In genomic region chr11:116840224-116840745, GRCh38 we compare ENCODE assay signal across 13 cellular contexts. TPM values are rescaled to one million over a fixed set of nuclear protein-coding genes. Genes with fewer than 3 reads are reported as not detected.
DNase-seq lines count a peak whose midpoint lies in the region; ATAC-seq, FAIRE-seq and TF ChIP-seq lines count a peak whose summit lies in the region.
"Had no signal": no experiment of that assay in that cellular context is flagged by ENCODE, and none has a peak within 500 bp of the region (broad histone marks: within the 10 kb centered on the region; RNA-seq: fewer than 3 reads in every experiment).

No MANE protein-coding gene starts in this region.

- peak; percentile 8 for ATAC-seq in HepG2
- no peak for ATAC-seq in GM18519 (IDR thresholded peaks at IDR 0.05; ENCODE audit: low FRiP score, unreplicated experiment)
- no peak for ATAC-seq in activated CD8-positive, alpha-beta memory T cell treated with anti-CD3 and anti-CD28 coated beads, Interleukin-2, amount 10 ng/mL, durations not matched to agents 7 days and 5 days

- peak overlapping the region; percentile 85 for H3K27ac ChIP-seq in HepG2 (ENCODE audit: extremely low read length, insufficient read depth, low read length)

- peak overlapping the region; percentile 65 for H3K9ac ChIP-seq in HepG2 (ENCODE audit: insufficient read depth, low read depth, low read length)

- no peaks in the 10 kb centered on the region for H3K27me3 ChIP-seq in HepG2 (ENCODE audit: control insufficient read depth in 1 of 2, insufficient read depth in 2 of 2, low read length in 2 of 2)

- H3K36me3 ChIP-seq in HepG2 (replicated peaks in 1 of 2; ENCODE audit: control insufficient read depth in 1 of 2, insufficient read depth in 2 of 2, low read length in 2 of 2), result peaks cover 3 to 6% of the 10 kb centered on the region in 2 experiments; a peak in 4 of 5 replicates

- H3K4me3 Mint-ChIP-seq in activated CD8-positive, alpha-beta memory T cell treated with anti-CD3 and anti-CD28 coated beads, Interleukin-2, amount 10 ng/mL, durations not matched to agents 7 days and 5 days, result no peak overlapping the region

- H3K27ac Mint-ChIP-seq in activated CD8-positive, alpha-beta memory T cell treated with anti-CD3 and anti-CD28 coated beads, Interleukin-2, amount 10 ng/mL, durations not matched to agents 7 days and 5 days, result no peak overlapping the region

- H3K9me3 ChIP-seq in HepG2 (ENCODE audit: low read length), result no peaks in the 10 kb centered on the region

- no TSS peak for BruUV-seq in HepG2 (replicated peaks; lab: Mats Ljungman, UMichigan)

- TF ChIP-seq RAD21 in HepG2 (CRISPR knock-in tag; IDR thresholded peaks at IDR 0.05), result no peak

- H4K20me1 ChIP-seq in HepG2 (ENCODE audit: insufficient read depth, low read length), result peaks cover 9% of the 10 kb centered on the region; the same call in 1 of the 2 replicates

- peaks cover 7% of the 10 kb centered on the region for H3K4me1 Mint-ChIP-seq in activated CD8-positive, alpha-beta memory T cell treated with anti-CD3 and anti-CD28 coated beads, Interleukin-2, amount 10 ng/mL, durations not matched to agents 7 days and 5 days

- CTCF ChIA-PET in HepG2 (lab: Yijun Ruan, JAX; ENCODE audit: low intra/inter-chr PET ratio, low total read pairs), result interaction anchor here (1.5 kb wide), 1 partner anchor 49 kb away, joined by 4 read pairs; the partner anchor contains the start of gene APOA5
- CTCF ChIA-PET in activated CD8-positive, alpha-beta memory T cell treated with anti-CD3 and anti-CD28 coated beads, Interleukin-2, amount 10 ng/mL, durations not matched to agents 7 days and 5 days (lab: Charles Lee), result interaction anchor here (1.0 to 1.8 kb wide), 7 partner anchors 10 to 269 kb away, joined by 3 to 9 read pairs (median 4); partner anchors contain the start of genes APOA5 and ZPR1

- H3K9me3 Mint-ChIP-seq in activated CD8-positive, alpha-beta memory T cell treated with anti-CD3 and anti-CD28 coated beads, Interleukin-2, amount 10 ng/mL, durations not matched to agents 7 days and 5 days (ENCODE audit: low read depth), result no peaks in the 10 kb centered on the region

- TF ChIP-seq EP300 in HepG2 (IDR thresholded peaks at IDR 0.05; ENCODE audit: low read depth in 2 of 2, low read length in 2 of 2), result no peak
- TF ChIP-seq EP300 in HepG2 (CRISPR knock-in tag; IDR thresholded peaks at IDR 0.05; ENCODE audit: borderline replicate concordance), result no peak

- 6% methylated on average over 6 of the region's 6 CpGs for WGBS in HepG2 (ENCODE audit: low lambda C conversion rate)

- no peaks in the 10 kb centered on the region for H3K27me3 Mint-ChIP-seq in activated CD8-positive, alpha-beta memory T cell treated with anti-CD3 and anti-CD28 coated beads, Interleukin-2, amount 10 ng/mL, durations not matched to agents 7 days and 5 days

- peak overlapping the region; percentile 64 for H2AFZ ChIP-seq in HepG2 (ENCODE audit: low read length)

- POLR2A ChIA-PET in HepG2 (lab: Yijun Ruan, JAX), result interaction anchor here (1.0 to 11.5 kb wide), 6 partner anchors 9 to 53 kb away, joined by 4 to 361 read pairs (median 10); partner anchors contain the start of genes APOA4, APOA5, APOC3 and ZPR1

- DNase-seq in AG20443 (ENCODE audit: low spot score), result peak; percentile 47
- no peak for DNase-seq in GM10266 (ENCODE audit: extremely low spot score)
- no peak for DNase-seq in astrocyte of the cerebellum (ENCODE audit: low read depth)
- DNase-seq in HepG2 (ENCODE audit: low spot score), result peak; percentile 47
- DNase-seq in NCI-H226, result no peak
- DNase-seq in stimulated activated CD4-positive, alpha-beta T cell treated with anti-CD3 and anti-CD28 coated beads, Interleukin-4, amount 100 ng/mL, for 4 hours, result no peak
- no peak for DNase-seq in activated CD8-positive, alpha-beta memory T cell treated with anti-CD3 and anti-CD28 coated beads, Interleukin-2, amount 10 ng/mL, durations not matched to agents 7 days and 5 days
- DNase-seq: activated gamma-delta T cell, Karpas-422 had no signal

- TF ChIP-seq POLR2A in HepG2 (IDR thresholded peaks at IDR 0.05; ENCODE audit: insufficient read depth in 1 of 2, low read depth in 2 of 2, low read length in 2 of 2), result no peak

- H3K4me2 ChIP-seq in HepG2 (ENCODE audit: low read depth, low read length), result peak overlapping the region; percentile 86

- H3K36me3 Mint-ChIP-seq in activated CD8-positive, alpha-beta memory T cell treated with anti-CD3 and anti-CD28 coated beads, Interleukin-2, amount 10 ng/mL, durations not matched to agents 7 days and 5 days, result peaks cover 7% of the 10 kb centered on the region

- peaks cover 22% of the 10 kb centered on the region for H3K79me2 ChIP-seq in HepG2 (ENCODE audit: insufficient read depth, low read length)

- peak; percentile 4 for TF ChIP-seq CTCF in GM10266 (IDR thresholded peaks at IDR 0.05; ENCODE audit: control insufficient read depth, insufficient read depth, low read depth, missing control alignments)
- peak; percentile 23 for TF ChIP-seq CTCF in astrocyte of the cerebellum (IDR thresholded peaks at IDR 0.05; ENCODE audit: low read depth, low read length, missing control alignments)
- TF ChIP-seq CTCF in HepG2 (CRISPR knock-in tag; IDR thresholded peaks at IDR 0.05), result peak; percentile 56

- FAIRE-seq in HepG2 (lab: Jason Lieb, UNC), result peak; percentile 69
- FAIRE-seq: endothelial cell of umbilical vein had no signal

- H3K4me1 ChIP-seq in HepG2 (ENCODE audit: insufficient read depth, low read length), result peaks cover 75% of the 10 kb centered on the region

- in situ Hi-C loops in astrocyte of the cerebellum (cut with HindIII; ENCODE audit: low sequenced_read_pairs), result no loop called here
- in situ Hi-C loops in HepG2 (cut with HindIII; ENCODE audit: extremely low pct_ligation_motif_present, low pct_unique_long_range_greater_than_20kb), result no loop called here

- H3K4me3 ChIP-seq in astrocyte of the cerebellum (ENCODE audit: low read depth, low read length) (no peak overlapping the region), HepG2 (replicated peaks in 1 of 3; ENCODE audit: insufficient read depth in 1 of 3, low read depth in 2 of 3, low read length in 3 of 3) (peak overlapping the region; percentile 38 to 67 (median 51); a peak in 5 of 6 replicates)
- H3K4me3 ChIP-seq: lung had no signal

- intact Hi-C loops in HepG2 (cut with micrococcal nuclease; ENCODE audit: unreplicated experiment), result no loop called here

RNA-seq across cellular contexts. Expression of gene APOA1, which starts 2.9 kb away (rescaled TPM):
- total RNA-seq in HepG2 (2016; rRNA removed; fragmentation: Illumina TruSeq; extraction: Trizol), result 2,184 and 5,485 TPM in 2 replicates
- 1,658 and 1,910 TPM in 2 replicates for total RNA-seq in HepG2 (2016; cell fraction: cytosol; rRNA removed; fragmentation: Illumina TruSeq; extraction: Trizol; ENCODE audit: low read depth)
- 2,147 and 5,523 TPM in 2 replicates for total RNA-seq in HepG2 (2016; cell fraction: insoluble cytoplasmic fraction; rRNA removed; fragmentation: Illumina TruSeq; extraction: Trizol)
- total RNA-seq in HepG2 (2016; cell fraction: membrane; rRNA removed; fragmentation: Illumina TruSeq; extraction: Trizol), result 1,317 and 1,654 TPM in 2 replicates
- 3,708 and 4,228 TPM in 2 replicates for total RNA-seq in HepG2 (2016; cell fraction: nucleus; rRNA removed; fragmentation: Illumina TruSeq; extraction: Trizol)
- polyA plus RNA-seq in HepG2 (2011; rRNA removed), result 1,973 and 2,476 TPM in 2 replicates
- 3,263 and 3,859 TPM in 2 replicates for polyA plus RNA-seq in HepG2 (2011; cell fraction: cytosol; rRNA removed)
- polyA plus RNA-seq in HepG2 (2011; cell fraction: nucleus; rRNA removed), result 1,542 and 1,981 TPM in 2 replicates
- polyA plus RNA-seq in HepG2 (2012), result 3,117 and 3,837 TPM in 2 replicates
- 1,826 and 2,113 TPM in 2 replicates for polyA plus RNA-seq in HepG2 (2016; cell fraction: cytosol; fragmentation: Illumina TruSeq; extraction: Trizol; ENCODE audit: low read depth)
- polyA plus RNA-seq in HepG2 (2016; cell fraction: insoluble cytoplasmic fraction; fragmentation: Illumina TruSeq; extraction: Trizol; ENCODE audit: low read depth), result 1,773 and 1,785 TPM in 2 replicates
- 1,154 and 1,399 TPM in 2 replicates for polyA plus RNA-seq in HepG2 (2016; cell fraction: membrane; fragmentation: Illumina TruSeq; extraction: Trizol; ENCODE audit: low read depth)
- 5,783 and 6,817 TPM in 2 replicates for polyA plus RNA-seq in HepG2 (2016; cell fraction: nucleus; fragmentation: Illumina TruSeq; extraction: Trizol; ENCODE audit: insufficient read depth, low read depth)
- polyA minus RNA-seq in HepG2 (2011; rRNA and poly(A)+ RNA removed; ENCODE audit: low replicate concordance), result 0.49 and 910 TPM in 2 replicates
- polyA minus RNA-seq in HepG2 (2011; cell fraction: cytosol; rRNA and poly(A)+ RNA removed), result 1,155 and 1,457 TPM in 2 replicates
- polyA minus RNA-seq in HepG2 (2011; cell fraction: nucleus; rRNA and poly(A)+ RNA removed), result 210 and 319 TPM in 2 replicates
- under 1 TPM in 1 of 2 experiments, not detected in 1; 0.23 TPM for total RNA-seq in activated CD8-positive, alpha-beta memory T cell treated with anti-CD3 and anti-CD28 coated beads, Interleukin-2, amount 10 ng/mL, durations not matched to agents 7 days and 5 days
- total RNA-seq: endothelial cell of umbilical vein had no signal
- polyA plus RNA-seq: endothelial cell of umbilical vein had no signal

RNA-seq across cellular contexts. Expression of gene APOC3, which starts 10.6 kb away (rescaled TPM):
- total RNA-seq in HepG2 (2016; rRNA removed; fragmentation: Illumina TruSeq; extraction: Trizol), result 179 and 314 TPM in 2 replicates
- 470 and 617 TPM in 2 replicates for total RNA-seq in HepG2 (2016; cell fraction: cytosol; rRNA removed; fragmentation: Illumina TruSeq; extraction: Trizol; ENCODE audit: low read depth)
- 191 and 310 TPM in 2 replicates for total RNA-seq in HepG2 (2016; cell fraction: insoluble cytoplasmic fraction; rRNA removed; fragmentation: Illumina TruSeq; extraction: Trizol)
- total RNA-seq in HepG2 (2016; cell fraction: membrane; rRNA removed; fragmentation: Illumina TruSeq; extraction: Trizol), result 250 and 324 TPM in 2 replicates
- 211 and 238 TPM in 2 replicates for total RNA-seq in HepG2 (2016; cell fraction: nucleus; rRNA removed; fragmentation: Illumina TruSeq; extraction: Trizol)
- polyA plus RNA-seq in HepG2 (2011; rRNA removed), result 687 and 1,005 TPM in 2 replicates
- 944 and 988 TPM in 2 replicates for polyA plus RNA-seq in HepG2 (2011; cell fraction: cytosol; rRNA removed)
- 255 and 392 TPM in 2 replicates for polyA plus RNA-seq in HepG2 (2011; cell fraction: nucleus; rRNA removed)
- polyA plus RNA-seq in HepG2 (2012), result 921 and 1,213 TPM in 2 replicates
- polyA plus RNA-seq in HepG2 (2016; cell fraction: cytosol; fragmentation: Illumina TruSeq; extraction: Trizol; ENCODE audit: low read depth), result 724 and 925 TPM in 2 replicates
- 243 and 253 TPM in 2 replicates for polyA plus RNA-seq in HepG2 (2016; cell fraction: insoluble cytoplasmic fraction; fragmentation: Illumina TruSeq; extraction: Trizol; ENCODE audit: low read depth)
- polyA plus RNA-seq in HepG2 (2016; cell fraction: membrane; fragmentation: Illumina TruSeq; extraction: Trizol; ENCODE audit: low read depth), result 332 and 399 TPM in 2 replicates
- 479 and 488 TPM in 2 replicates for polyA plus RNA-seq in HepG2 (2016; cell fraction: nucleus; fragmentation: Illumina TruSeq; extraction: Trizol; ENCODE audit: insufficient read depth, low read depth)
- polyA minus RNA-seq in HepG2 (2011; rRNA and poly(A)+ RNA removed; ENCODE audit: low replicate concordance), result 493 TPM in 1 of 2 replicates, not detected in the other
- polyA minus RNA-seq in HepG2 (2011; cell fraction: cytosol; rRNA and poly(A)+ RNA removed), result 182 and 185 TPM in 2 replicates
- polyA minus RNA-seq in HepG2 (2011; cell fraction: nucleus; rRNA and poly(A)+ RNA removed), result 38.8 and 66.1 TPM in 2 replicates
- total RNA-seq in activated CD8-positive, alpha-beta memory T cell treated with anti-CD3 and anti-CD28 coated beads, Interleukin-2, amount 10 ng/mL, durations not matched to agents 7 days and 5 days, result not detected
- total RNA-seq: endothelial cell of umbilical vein, skeletal muscle tissue had no signal
- polyA plus RNA-seq: endothelial cell of umbilical vein had no signal

RNA-seq across cellular contexts. Expression of gene APOA4, which starts 17.2 kb away (rescaled TPM):
- 1.8 and 3.8 TPM in 2 replicates for total RNA-seq in HepG2 (2016; rRNA removed; fragmentation: Illumina TruSeq; extraction: Trizol)
- 1.2 and 2.1 TPM in 2 replicates for total RNA-seq in HepG2 (2016; cell fraction: cytosol; rRNA removed; fragmentation: Illumina TruSeq; extraction: Trizol; ENCODE audit: low read depth)
- total RNA-seq in HepG2 (2016; cell fraction: insoluble cytoplasmic fraction; rRNA removed; fragmentation: Illumina TruSeq; extraction: Trizol), result 2.1 and 3.7 TPM in 2 replicates
- 2.5 and 3.8 TPM in 2 replicates for total RNA-seq in HepG2 (2016; cell fraction: membrane; rRNA removed; fragmentation: Illumina TruSeq; extraction: Trizol)
- 1.5 and 3.9 TPM in 2 replicates for total RNA-seq in HepG2 (2016; cell fraction: nucleus; rRNA removed; fragmentation: Illumina TruSeq; extraction: Trizol)
- 7.2 and 11.0 TPM in 2 replicates for polyA plus RNA-seq in HepG2 (2011; rRNA removed)
- 9.4 and 10.1 TPM in 2 replicates for polyA plus RNA-seq in HepG2 (2011; cell fraction: cytosol; rRNA removed)
- polyA plus RNA-seq in HepG2 (2011; cell fraction: nucleus; rRNA removed), result 4.4 and 6.4 TPM in 2 replicates
- polyA plus RNA-seq in HepG2 (2012), result 5.7 and 7.6 TPM in 2 replicates
- polyA plus RNA-seq in HepG2 (2016; cell fraction: cytosol; fragmentation: Illumina TruSeq; extraction: Trizol; ENCODE audit: low read depth), result 1.8 and 2.4 TPM in 2 replicates
- polyA plus RNA-seq in HepG2 (2016; cell fraction: insoluble cytoplasmic fraction; fragmentation: Illumina TruSeq; extraction: Trizol; ENCODE audit: low read depth), result 1.6 and 1.8 TPM in 2 replicates
- polyA plus RNA-seq in HepG2 (2016; cell fraction: membrane; fragmentation: Illumina TruSeq; extraction: Trizol; ENCODE audit: low read depth), result 2.4 and 3.3 TPM in 2 replicates
- polyA plus RNA-seq in HepG2 (2016; cell fraction: nucleus; fragmentation: Illumina TruSeq; extraction: Trizol; ENCODE audit: insufficient read depth, low read depth), result 3.5 and 4.1 TPM in 2 replicates
- polyA minus RNA-seq in HepG2 (2011; rRNA and poly(A)+ RNA removed; ENCODE audit: low replicate concordance), result 4.4 TPM in 1 of 2 replicates, not detected in the other
- 2.5 and 3.2 TPM in 2 replicates for polyA minus RNA-seq in HepG2 (2011; cell fraction: cytosol; rRNA and poly(A)+ RNA removed)
- polyA minus RNA-seq in HepG2 (2011; cell fraction: nucleus; rRNA and poly(A)+ RNA removed), result 0.77 and 1.6 TPM in 2 replicates
- not detected for total RNA-seq in activated CD8-positive, alpha-beta memory T cell treated with anti-CD3 and anti-CD28 coated beads, Interleukin-2, amount 10 ng/mL, durations not matched to agents 7 days and 5 days
- total RNA-seq: endothelial cell of umbilical vein, lung had no signal
- polyA plus RNA-seq: endothelial cell of umbilical vein had no signal

RNA-seq across cellular contexts. Expression of gene APOA5, which starts 48.6 kb away (rescaled TPM):
- total RNA-seq in HepG2 (2016; rRNA removed; fragmentation: Illumina TruSeq; extraction: Trizol), result 21.9 and 49.1 TPM in 2 replicates
- total RNA-seq in HepG2 (2016; cell fraction: cytosol; rRNA removed; fragmentation: Illumina TruSeq; extraction: Trizol; ENCODE audit: low read depth), result 4.6 and 4.7 TPM in 2 replicates
- 16.8 and 55.7 TPM in 2 replicates for total RNA-seq in HepG2 (2016; cell fraction: insoluble cytoplasmic fraction; rRNA removed; fragmentation: Illumina TruSeq; extraction: Trizol)
- 7.4 and 9.8 TPM in 2 replicates for total RNA-seq in HepG2 (2016; cell fraction: membrane; rRNA removed; fragmentation: Illumina TruSeq; extraction: Trizol)
- 41.1 and 46.7 TPM in 2 replicates for total RNA-seq in HepG2 (2016; cell fraction: nucleus; rRNA removed; fragmentation: Illumina TruSeq; extraction: Trizol)
- polyA plus RNA-seq in HepG2 (2011; rRNA removed), result 44.0 and 61.4 TPM in 2 replicates
- polyA plus RNA-seq in HepG2 (2011; cell fraction: cytosol; rRNA removed), result 50.5 and 63.0 TPM in 2 replicates
- 48.8 and 51.3 TPM in 2 replicates for polyA plus RNA-seq in HepG2 (2011; cell fraction: nucleus; rRNA removed)
- polyA plus RNA-seq in HepG2 (2012), result 32.9 and 35.6 TPM in 2 replicates
- 3.5 and 4.1 TPM in 2 replicates for polyA plus RNA-seq in HepG2 (2016; cell fraction: cytosol; fragmentation: Illumina TruSeq; extraction: Trizol; ENCODE audit: low read depth)
- 17.4 and 19.7 TPM in 2 replicates for polyA plus RNA-seq in HepG2 (2016; cell fraction: insoluble cytoplasmic fraction; fragmentation: Illumina TruSeq; extraction: Trizol; ENCODE audit: low read depth)
- 5.1 and 6.3 TPM in 2 replicates for polyA plus RNA-seq in HepG2 (2016; cell fraction: membrane; fragmentation: Illumina TruSeq; extraction: Trizol; ENCODE audit: low read depth)
- polyA plus RNA-seq in HepG2 (2016; cell fraction: nucleus; fragmentation: Illumina TruSeq; extraction: Trizol; ENCODE audit: insufficient read depth, low read depth), result 67.2 and 70.6 TPM in 2 replicates
- 37.9 TPM in 1 of 2 replicates, not detected in the other for polyA minus RNA-seq in HepG2 (2011; rRNA and poly(A)+ RNA removed; ENCODE audit: low replicate concordance)
- polyA minus RNA-seq in HepG2 (2011; cell fraction: cytosol; rRNA and poly(A)+ RNA removed), result 21.8 and 26.5 TPM in 2 replicates
- 24.4 and 25.6 TPM in 2 replicates for polyA minus RNA-seq in HepG2 (2011; cell fraction: nucleus; rRNA and poly(A)+ RNA removed)
- not detected for total RNA-seq in activated CD8-positive, alpha-beta memory T cell treated with anti-CD3 and anti-CD28 coated beads, Interleukin-2, amount 10 ng/mL, durations not matched to agents 7 days and 5 days
- total RNA-seq: endothelial cell of umbilical vein, skeletal muscle tissue had no signal
- polyA plus RNA-seq: endothelial cell of umbilical vein had no signal

RNA-seq across cellular contexts. Expression of gene ZPR1, which starts 52.5 kb away (rescaled TPM):
- 79.3 and 102 TPM in 2 replicates for total RNA-seq in HepG2 (2016; rRNA removed; fragmentation: Illumina TruSeq; extraction: Trizol)
- 37.7 and 41.8 TPM in 2 replicates for total RNA-seq in HepG2 (2016; cell fraction: cytosol; rRNA removed; fragmentation: Illumina TruSeq; extraction: Trizol; ENCODE audit: low read depth)
- 81.1 and 95.0 TPM in 2 replicates for total RNA-seq in HepG2 (2016; cell fraction: insoluble cytoplasmic fraction; rRNA removed; fragmentation: Illumina TruSeq; extraction: Trizol)
- total RNA-seq in HepG2 (2016; cell fraction: membrane; rRNA removed; fragmentation: Illumina TruSeq; extraction: Trizol), result 74.2 and 83.3 TPM in 2 replicates
- total RNA-seq in HepG2 (2016; cell fraction: nucleus; rRNA removed; fragmentation: Illumina TruSeq; extraction: Trizol), result 52.5 and 60.5 TPM in 2 replicates
- 40.0 and 45.2 TPM in 2 replicates for polyA plus RNA-seq in HepG2 (2011; rRNA removed)
- polyA plus RNA-seq in HepG2 (2011; cell fraction: cytosol; rRNA removed), result 31.7 and 43.5 TPM in 2 replicates
- polyA plus RNA-seq in HepG2 (2011; cell fraction: nucleus; rRNA removed), result 34.9 and 46.0 TPM in 2 replicates
- polyA plus RNA-seq in HepG2 (2012), result 28.2 and 35.4 TPM in 2 replicates
- 55.3 and 55.7 TPM in 2 replicates for polyA plus RNA-seq in HepG2 (2016; cell fraction: cytosol; fragmentation: Illumina TruSeq; extraction: Trizol; ENCODE audit: low read depth)
- polyA plus RNA-seq in HepG2 (2016; cell fraction: insoluble cytoplasmic fraction; fragmentation: Illumina TruSeq; extraction: Trizol; ENCODE audit: low read depth), result 104 and 107 TPM in 2 replicates
- polyA plus RNA-seq in HepG2 (2016; cell fraction: membrane; fragmentation: Illumina TruSeq; extraction: Trizol; ENCODE audit: low read depth), result 67.7 and 70.1 TPM in 2 replicates
- 88.0 and 94.3 TPM in 2 replicates for polyA plus RNA-seq in HepG2 (2016; cell fraction: nucleus; fragmentation: Illumina TruSeq; extraction: Trizol; ENCODE audit: insufficient read depth, low read depth)
- 25.2 and 35.9 TPM in 2 replicates for polyA minus RNA-seq in HepG2 (2011; rRNA and poly(A)+ RNA removed; ENCODE audit: low replicate concordance)
- 28.7 and 36.5 TPM in 2 replicates for polyA minus RNA-seq in HepG2 (2011; cell fraction: cytosol; rRNA and poly(A)+ RNA removed)
- 64.4 and 81.6 TPM in 2 replicates for polyA minus RNA-seq in HepG2 (2011; cell fraction: nucleus; rRNA and poly(A)+ RNA removed)
- total RNA-seq in activated CD8-positive, alpha-beta memory T cell treated with anti-CD3 and anti-CD28 coated beads, Interleukin-2, amount 10 ng/mL, durations not matched to agents 7 days and 5 days, result 10 to 100 TPM; 66.6 to 72.1 TPM

Comparison
In these comparisons a context has a peak if more than half of its experiments do, and no peak if none do; other contexts are left out.
1. DNase-seq: peak in AG20443 (single experiment) and HepG2 (single experiment); none in GM10266 (single experiment), astrocyte of the cerebellum (single experiment), NCI-H226 (single experiment), stimulated activated CD4-positive, alpha-beta T cell treated with anti-CD3 and anti-CD28 coated beads, Interleukin-4, amount 100 ng/mL, for 4 hours (0 of 2) and activated CD8-positive, alpha-beta memory T cell treated with anti-CD3 and anti-CD28 coated beads, Interleukin-2, amount 10 ng/mL, durations not matched to agents 7 days and 5 days (single experiment).
2. CTCF ChIP-seq: peak in every context shown above with its lines; median percentile 56 in HepG2; 23 in astrocyte of the cerebellum; 4 in GM10266.
3. RNA of gene APOA1, which starts 2.9 kb away (total RNA-seq): 1,317 to 5,523 TPM in HepG2; 0.23 TPM in activated CD8-positive, alpha-beta memory T cell treated with anti-CD3 and anti-CD28 coated beads, Interleukin-2, amount 10 ng/mL, durations not matched to agents 7 days and 5 days; every median in the first group is over 1,000 times any median in the second.
4. RNA of gene APOC3, which starts 10.6 kb away (total RNA-seq): 179 to 617 TPM in HepG2; not detected in activated CD8-positive, alpha-beta memory T cell treated with anti-CD3 and anti-CD28 coated beads, Interleukin-2, amount 10 ng/mL, durations not matched to agents 7 days and 5 days; every median in the first group is over 100 times any median in the second.